18 cellular contexts compared by ENCODE assay signal in genomic region chr5:83899351-83899970, GRCh38.
"Had no signal": no experiment of that assay in that cellular context is flagged by ENCODE, and none has a peak within 500 bp of the region (broad histone marks: within the 10 kb centered on the region; RNA-seq: fewer than 3 reads in every experiment).

No MANE protein-coding gene starts in this region.

- H3K27ac Mint-ChIP-seq: activated CD4-positive, alpha-beta memory T cell treated with anti-CD3 and anti-CD28 coated beads for 36 hours; activated CD8-positive, alpha-beta memory T cell treated with anti-CD3 and anti-CD28 coated beads, Interleukin-2, amount 10 ng/mL, durations not matched to agents 7 days and 5 days; activated naive CD4-positive, alpha-beta T cell treated with anti-CD3 and anti-CD28 coated beads for 36 hours; activated T-helper 2 cell treated with anti-CD3 and anti-CD28 coated beads, Interferon-gamma antibody, Interleukin-2, Interleukin-4, amounts not matched to agents 10 μg/mL and 5 μg/mL and 100 μg/mL, durations not matched to agents 14 hours and 24 hours and 36 hours; stimulated activated memory B cell treated with anti-CD40 and anti-IgM and Interleukin-4, amounts not matched to agents 10 μg/mL and 1 μg/mL and 100 μg/mL, for 72 hours had no signal

- H3K36me3 Mint-ChIP-seq: activated CD4-positive, alpha-beta memory T cell treated with anti-CD3 and anti-CD28 coated beads for 36 hours; activated CD8-positive, alpha-beta memory T cell treated with anti-CD3 and anti-CD28 coated beads, Interleukin-2, amount 10 ng/mL, durations not matched to agents 7 days and 5 days; stimulated activated memory B cell treated with anti-CD40 and anti-IgM and Interleukin-4, amounts not matched to agents 10 μg/mL and 1 μg/mL and 100 μg/mL, for 72 hours had no signal

- H3K27me3 ChIP-seq: gastrocnemius medialis, heart right ventricle, ovary, uterus had no signal

- H3K4me3 ChIP-seq: gastrocnemius medialis, heart right ventricle, lower lobe of right lung, ovary, uterus had no signal

- H3K9me3 Mint-ChIP-seq: activated naive CD4-positive, alpha-beta T cell treated with anti-CD3 and anti-CD28 coated beads for 36 hours; activated T-helper 2 cell treated with anti-CD3 and anti-CD28 coated beads, Interferon-gamma antibody, Interleukin-2, Interleukin-4, amounts not matched to agents 10 μg/mL and 5 μg/mL and 100 μg/mL, durations not matched to agents 14 hours and 24 hours and 36 hours; neural crest cell; stimulated activated memory B cell treated with anti-CD40 and anti-IgM and Interleukin-4, amounts not matched to agents 10 μg/mL and 1 μg/mL and 100 μg/mL, for 72 hours had no signal

- ATAC-seq: activated CD8-positive, alpha-beta memory T cell treated with anti-CD3 and anti-CD28 coated beads, Interleukin-2, amount 10 ng/mL, durations not matched to agents 7 days and 5 days; gastrocnemius medialis; heart right ventricle; left colon; lower lobe of right lung; stimulated activated memory B cell treated with anti-CD40 and anti-IgM and Interleukin-4, amounts not matched to agents 10 μg/mL and 1 μg/mL and 100 μg/mL, for 72 hours had no signal

- H3K27me3 Mint-ChIP-seq: activated CD4-positive, alpha-beta memory T cell treated with anti-CD3 and anti-CD28 coated beads for 36 hours; activated CD8-positive, alpha-beta memory T cell treated with anti-CD3 and anti-CD28 coated beads, Interleukin-2, amount 10 ng/mL, durations not matched to agents 7 days and 5 days; stimulated activated memory B cell treated with anti-CD40 and anti-IgM and Interleukin-4, amounts not matched to agents 10 μg/mL and 1 μg/mL and 100 μg/mL, for 72 hours had no signal

- H3K4me1 ChIP-seq: gastrocnemius medialis, heart right ventricle, lower lobe of right lung, uterus had no signal

- FAIRE-seq: islet of Langerhans had no signal

- H3K4me1 Mint-ChIP-seq: activated CD8-positive, alpha-beta memory T cell treated with anti-CD3 and anti-CD28 coated beads, Interleukin-2, amount 10 ng/mL, durations not matched to agents 7 days and 5 days; stimulated activated memory B cell treated with anti-CD40 and anti-IgM and Interleukin-4, amounts not matched to agents 10 μg/mL and 1 μg/mL and 100 μg/mL, for 72 hours had no signal

- H3K9me3 ChIP-seq: gastrocnemius medialis, heart right ventricle, lower lobe of right lung, ovary, uterus had no signal

- DNase-seq: activated CD4-positive, alpha-beta memory T cell treated with anti-CD3 and anti-CD28 coated beads for 36 hours; activated CD8-positive, alpha-beta memory T cell treated with anti-CD3 and anti-CD28 coated beads, Interleukin-2, amount 10 ng/mL, durations not matched to agents 7 days and 5 days; activated naive CD4-positive, alpha-beta T cell treated with anti-CD3 and anti-CD28 coated beads for 36 hours; activated T-cell treated with anti-CD3 and anti-CD28 coated beads, Interleukin-2, amount 50 U/mL, for 1 hour; cerebellar nuclear complex; gastrocnemius medialis; heart right ventricle; left colon; lower lobe of right lung; ovary; T-helper 1 cell; uterus had no signal

- H3K4me3 Mint-ChIP-seq: activated CD4-positive, alpha-beta memory T cell treated with anti-CD3 and anti-CD28 coated beads for 36 hours; activated CD8-positive, alpha-beta memory T cell treated with anti-CD3 and anti-CD28 coated beads, Interleukin-2, amount 10 ng/mL, durations not matched to agents 7 days and 5 days; activated naive CD4-positive, alpha-beta T cell treated with anti-CD3 and anti-CD28 coated beads for 36 hours; neural crest cell; stimulated activated memory B cell treated with anti-CD40 and anti-IgM and Interleukin-4, amounts not matched to agents 10 μg/mL and 1 μg/mL and 100 μg/mL, for 72 hours had no signal

- H3K36me3 ChIP-seq: gastrocnemius medialis, heart right ventricle, lower lobe of right lung, ovary, uterus had no signal

- H3K27ac ChIP-seq: epithelial cell of prostate, gastrocnemius medialis, heart right ventricle, lower lobe of right lung, ovary, uterus, VCaP had no signal
